8 cellular contexts compared by ENCODE assay signal in the genomic region with DNA sequence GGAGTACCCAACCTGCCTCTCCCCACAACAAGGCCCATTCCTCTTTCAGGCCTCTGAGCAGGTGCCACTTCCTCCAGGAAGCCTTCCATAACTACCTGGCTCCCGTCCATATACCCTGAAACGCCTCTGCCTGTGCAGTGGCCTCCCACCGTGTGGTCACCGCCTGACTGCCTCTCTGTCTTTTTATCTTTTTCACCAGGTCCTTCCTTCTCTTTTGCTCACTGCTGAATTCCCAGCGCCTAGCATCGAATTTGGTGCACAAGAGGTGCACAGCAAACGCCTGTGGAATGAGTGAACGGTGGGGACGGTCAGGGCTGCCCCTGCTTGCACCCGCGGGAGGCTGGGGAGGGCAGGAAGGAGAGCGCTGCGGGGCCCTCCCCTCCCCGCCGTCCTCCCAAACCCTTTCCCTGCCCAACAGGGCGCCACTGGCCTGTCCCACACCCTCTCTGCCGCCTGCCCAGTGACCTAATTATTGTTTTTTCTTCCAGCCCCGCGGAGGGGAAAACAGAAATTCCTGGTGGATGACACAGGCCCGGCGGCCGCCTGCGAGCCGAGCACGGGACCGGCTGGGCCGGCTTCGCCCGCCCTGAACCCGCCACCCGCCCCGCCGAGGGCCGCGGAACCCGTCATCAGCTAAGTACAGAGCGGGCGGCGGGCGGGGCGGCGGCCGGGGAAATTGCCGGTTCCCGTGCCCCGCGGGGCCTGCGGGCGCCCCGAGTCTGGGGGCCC.
DNase-seq lines count a peak whose midpoint lies in the region; ATAC-seq, FAIRE-seq and TF ChIP-seq lines count a peak whose summit lies in the region.

No MANE protein-coding gene starts in this region.

- H3K27me3 Mint-ChIP-seq in chondrocyte (ENCODE audit: low read depth) = no peaks in the 10 kb centered on the region

- H3K27me3 ChIP-seq in keratinocyte (ENCODE audit: control insufficient read depth, extremely low read depth, insufficient read depth, low read length) (no peaks in the 10 kb centered on the region), skeletal muscle satellite cell (ENCODE audit: control insufficient read depth, insufficient read depth, low read length) (no peaks in the 10 kb centered on the region)

- H3K9me3 ChIP-seq in keratinocyte (ENCODE audit: control insufficient read depth, low read depth, low read length) = no peaks in the 10 kb centered on the region
- no peaks in the 10 kb centered on the region for H3K9me3 ChIP-seq in skeletal muscle satellite cell (replicated peaks; ENCODE audit: low read length)

- H3K27ac ChIP-seq in keratinocyte (ENCODE audit: control insufficient read depth, insufficient read depth, low read length) = peak overlapping the region; percentile 49

- H2AFZ ChIP-seq in keratinocyte (ENCODE audit: control insufficient read depth, low read length) = peak overlapping the region; percentile 80

- no peaks in the 10 kb centered on the region for H3K79me2 ChIP-seq in keratinocyte (ENCODE audit: control insufficient read depth, insufficient read depth, low read length)

- peak overlapping the region; percentile 18 to 57 (median 34) for H3K4me3 ChIP-seq in keratinocyte (ENCODE audit: control insufficient read depth in 2 of 3, extremely low read depth in 1 of 3, insufficient read depth in 2 of 3, low read depth in 1 of 3, low read length in 3 of 3)
- peak overlapping the region; percentile 61 for H3K4me3 ChIP-seq in skeletal muscle satellite cell (ENCODE audit: low read length)

- H3K4me1 ChIP-seq in keratinocyte (ENCODE audit: control insufficient read depth, extremely low read depth, insufficient read depth, low read length) (peaks cover 6% of the 10 kb centered on the region), skeletal muscle satellite cell (ENCODE audit: control insufficient read depth, insufficient read depth, low read length) (peaks cover 46% of the 10 kb centered on the region)

- ATAC-seq in HG02938 (IDR thresholded peaks at IDR 0.05; ENCODE audit: unreplicated experiment) = no peak
- no peak for ATAC-seq in HG03378 (IDR thresholded peaks at IDR 0.05; ENCODE audit: unreplicated experiment)

- no peaks in the 10 kb centered on the region for H3K9me3 Mint-ChIP-seq in chondrocyte (ENCODE audit: low read depth)

- peaks cover 1% of the 10 kb centered on the region for H3K36me3 Mint-ChIP-seq in chondrocyte (ENCODE audit: low read depth)

- peak overlapping the region; percentile 91 for H3K27ac Mint-ChIP-seq in chondrocyte (ENCODE audit: unreplicated experiment)

- no peaks in the 10 kb centered on the region for H3K9me1 ChIP-seq in keratinocyte (ENCODE audit: control insufficient read depth, extremely low read depth, insufficient read depth, low read length)

- H3K4me3 Mint-ChIP-seq in chondrocyte (ENCODE audit: unreplicated experiment) = peak overlapping the region; percentile 59

- H3K36me3 ChIP-seq in keratinocyte (ENCODE audit: control insufficient read depth in 2 of 2, extremely low read depth in 1 of 2, insufficient read depth in 2 of 2, low read length in 2 of 2) = no peaks in the 10 kb centered on the region
- peaks cover 7% of the 10 kb centered on the region for H3K36me3 ChIP-seq in skeletal muscle satellite cell (ENCODE audit: insufficient read depth, low read length)

- H3K4me2 ChIP-seq in keratinocyte (ENCODE audit: control insufficient read depth, extremely low read depth, insufficient read depth, low read depth, low read length) (peak overlapping the region; percentile 73), skeletal muscle satellite cell (ENCODE audit: low read length) (peak overlapping the region; percentile 77)

- DNase-seq in NCI-H2196 (lab: John Stamatoyannopoulos, UW; ENCODE audit: unreplicated experiment) (peak; percentile 22), NCI-H2196 treated with DMSO at 0.1 percent for 48 hours (lab: John Stamatoyannopoulos, UW; ENCODE audit: unreplicated experiment) (no peak), RPMI8226 (peak; percentile 28), chondrocyte (ENCODE audit: low spot score) (no peak), keratinocyte (ENCODE audit: low read depth, low spot score) (peak; percentile 42)

- peak overlapping the region; percentile 77 for H3K9ac ChIP-seq in keratinocyte (ENCODE audit: control insufficient read depth, extremely low read depth, insufficient read depth, low read length)
- peak overlapping the region; percentile 87 for H3K9ac ChIP-seq in skeletal muscle satellite cell (ENCODE audit: low read depth, low read length)

- peaks cover 46% of the 10 kb centered on the region for H3K4me1 Mint-ChIP-seq in chondrocyte (ENCODE audit: low read depth)

- H4K20me1 ChIP-seq in keratinocyte (ENCODE audit: control insufficient read depth, extremely low read depth, insufficient read depth, low read length) = no peaks in the 10 kb centered on the region

- no peak for FAIRE-seq in keratinocyte (lab: Jason Lieb, UNC)

- TF ChIP-seq CTCF in chondrocyte (IDR thresholded peaks at IDR 0.05) (peak; percentile 37), keratinocyte (optimal IDR thresholded peaks at IDR 0.05 in 1 of 3, IDR thresholded peaks at IDR 0.05 in 1 of 3, conservative IDR thresholded peaks at IDR 0.05 in 1 of 3; ENCODE audit: extremely low read depth in 1 of 3, insufficient read depth in 2 of 3, low read length in 3 of 3) (no peak)

- dilution Hi-C loops in keratinocyte (cut with MboI; ENCODE audit: extremely low pct_ligation_motif_present, low sequenced_read_pairs) = no loop called here

Comparison
In these comparisons a context has a peak if more than half of its experiments do, and no peak if none do; other contexts are left out.
1. DNase-seq: peak in NCI-H2196 (single experiment), RPMI8226 (single experiment) and keratinocyte (single experiment); none in NCI-H2196 treated with DMSO at 0.1 percent for 48 hours (single experiment) and chondrocyte (single experiment).